8 cellular contexts compared by ENCODE assay signal in the genomic region with DNA sequence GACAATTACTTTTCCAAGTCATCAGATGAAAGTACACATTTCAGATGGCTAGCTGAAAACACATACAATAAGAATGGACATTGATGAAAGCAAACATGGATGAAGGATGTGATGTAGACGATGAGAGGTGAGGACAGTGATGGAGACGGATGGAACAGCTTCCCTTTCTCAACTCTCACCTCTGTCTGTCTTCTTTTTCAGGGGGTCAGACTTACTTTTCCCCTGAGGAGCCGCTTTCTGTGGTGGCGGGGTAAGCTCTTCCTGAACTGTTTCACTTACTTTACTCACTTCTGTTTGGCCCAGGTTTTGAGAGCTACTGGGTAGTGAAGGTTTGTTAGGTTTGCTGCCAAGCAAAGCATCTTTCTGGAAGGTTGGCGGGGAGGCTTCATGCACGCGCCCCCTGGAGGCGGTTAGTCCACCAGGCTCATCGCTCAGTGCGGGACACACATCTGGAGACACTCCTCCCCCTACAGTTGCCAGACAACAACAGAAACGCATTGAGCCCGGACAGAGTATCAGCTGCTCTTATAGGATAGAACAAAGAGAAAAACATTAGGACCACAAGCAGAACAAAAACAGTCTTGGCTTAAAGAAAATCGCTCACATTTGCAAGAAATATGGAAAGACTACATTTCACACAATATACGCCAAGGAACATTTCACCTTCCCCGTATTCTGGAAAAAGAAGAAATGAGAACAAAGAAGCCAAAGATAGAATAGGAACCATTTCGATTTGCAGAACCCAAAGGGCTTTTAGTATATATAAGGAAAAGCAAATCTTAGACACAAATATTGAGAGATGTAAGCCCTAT.
DNase-seq lines count a peak whose midpoint lies in the region; ATAC-seq and TF ChIP-seq lines count a peak whose summit lies in the region.

No MANE protein-coding gene starts in this region.

- no peak overlapping the region for H4K5ac ChIP-seq in IMR-90 (ENCODE audit: low read depth, low read length)

- no peaks in the 10 kb centered on the region for H4K20me1 ChIP-seq in IMR-90 (ENCODE audit: insufficient read depth, low read length)

- H3K27ac ChIP-seq in IMR-90 (ENCODE audit: insufficient read depth, low read length): no peak overlapping the region
- H3K27ac ChIP-seq in thoracic aorta: no peak overlapping the region

- TF ChIP-seq RAD21 in IMR-90 (IDR thresholded peaks at IDR 0.05; ENCODE audit: low read length): peak; percentile 68

- no peak overlapping the region for H2BK20ac ChIP-seq in IMR-90 (ENCODE audit: low read depth, low read length)

- in situ Hi-C loops in IMR-90 (cut with MboI; ENCODE audit: low sequenced_read_pairs): no loop called here

- TF ChIP-seq CTCF in IMR-90 (conservative IDR thresholded peaks at IDR 0.05; ENCODE audit: low read depth, low read length) (peak; percentile 83), omental fat pad (IDR thresholded peaks at IDR 0.05) (peak in 1 of 3 donors; percentile 79), thoracic aorta (IDR thresholded peaks at IDR 0.05) (peak; percentile 67)

- peak; percentile 89 for ATAC-seq in GM21515 (IDR thresholded peaks at IDR 0.05; ENCODE audit: unreplicated experiment)
- peak; percentile 100 for ATAC-seq in IMR-90 (ENCODE audit: low read depth)
- peak; percentile 93 for ATAC-seq in omental fat pad (ENCODE audit: low FRiP score)
- ATAC-seq in thoracic aorta (ENCODE audit: insufficient number of reproducible peaks, low FRiP score, low read depth): no peak

- no TSS peak for BruUV-seq in IMR-90 (replicated peaks; lab: Mats Ljungman, UMichigan)

- no peak overlapping the region for H3K4me3 ChIP-seq in IMR-90 (ENCODE audit: insufficient read depth, low read depth, low read length)
- no peak overlapping the region for H3K4me3 ChIP-seq in thoracic aorta

- H2AFZ ChIP-seq in IMR-90 (replicated peaks; ENCODE audit: low read length, poor library complexity): peak overlapping the region; percentile 71

- H3K4me1 ChIP-seq in IMR-90 (ENCODE audit: control insufficient read depth, insufficient read depth, low read length) (no peaks in the 10 kb centered on the region), thoracic aorta (ENCODE audit: control insufficient read depth in 1 of 2, low read depth in 2 of 2) (peaks cover 0 to 16% of the 10 kb centered on the region in 2 donors)

- DNase-seq in DMS114 treated with DMSO at 0.1 percent for 48 hours (lab: John Stamatoyannopoulos, UW; ENCODE audit: unreplicated experiment): peak; percentile 53
- peak; percentile 78 for DNase-seq in IMR-90
- peak; percentile 82 for DNase-seq in SIG-M5 treated with dmso at 0.1 percent for 504 hours (lab: John Stamatoyannopoulos, UW; ENCODE audit: unreplicated experiment)
- DNase-seq in activated gamma-delta T cell (lab: John Stamatoyannopoulos, UW): peak; percentile 39
- peak; percentile 79 for DNase-seq in foreskin melanocyte
- DNase-seq in omental fat pad (ENCODE audit: low spot score): peak; percentile 71
- DNase-seq in thoracic aorta (ENCODE audit: low spot score): peak; percentile 37

- peak overlapping the region; percentile 38; the same call in 1 of the 2 replicates for H2AK5ac ChIP-seq in IMR-90 (ENCODE audit: low read depth, low read length)

- no peak overlapping the region; the same call in 1 of the 2 replicates for H3K4me2 ChIP-seq in IMR-90 (ENCODE audit: low read depth, low read length)

- no peak overlapping the region for H3K9ac ChIP-seq in IMR-90 (ENCODE audit: low read depth, low read length)

- no peaks in the 10 kb centered on the region for H3K9me1 ChIP-seq in IMR-90 (ENCODE audit: insufficient read depth, low read length)

- H3K79me1 ChIP-seq in IMR-90 (ENCODE audit: low read depth in 1 of 2, low read length in 2 of 2): no peaks in the 10 kb centered on the region

- H3K9me3 ChIP-seq in IMR-90 (ENCODE audit: control insufficient read depth, insufficient read depth, low read length) (no peaks in the 10 kb centered on the region), thoracic aorta (no peaks in the 10 kb centered on the region)

- H2BK15ac ChIP-seq in IMR-90 (ENCODE audit: low read depth, low read length): no peak overlapping the region

- H4K8ac ChIP-seq in IMR-90 (ENCODE audit: low read depth in 2 of 2, low read length in 2 of 2): no peak overlapping the region

- no peak overlapping the region for H2BK5ac ChIP-seq in IMR-90 (ENCODE audit: low read depth, low read length, poor library complexity, severe bottlenecking)

- H3K4ac ChIP-seq in IMR-90 (ENCODE audit: low read depth, low read length): no peak overlapping the region

- no peak for TF ChIP-seq POLR2A in IMR-90 (IDR thresholded peaks at IDR 0.05; ENCODE audit: low read depth, low read length)

- no peak overlapping the region for H3K18ac ChIP-seq in IMR-90 (ENCODE audit: low read depth, low read length)

- H3K56ac ChIP-seq in IMR-90 (ENCODE audit: extremely low read depth, insufficient read depth, low read length): no peak overlapping the region

- H3K23ac ChIP-seq in IMR-90 (ENCODE audit: low read depth, low read length): 0 out of 2 replicates have a peak overlapping the region, but pooled peaks have one; percentile 66

- no peak overlapping the region for H3K14ac ChIP-seq in IMR-90 (replicated peaks; ENCODE audit: low read depth, low read length)

- dilution Hi-C loops in IMR-90 (cut with HindIII; ENCODE audit: low sequenced_read_pairs, unreplicated experiment): no loop called here

- H3K36me3 ChIP-seq in IMR-90 (ENCODE audit: control insufficient read depth, insufficient read depth, low read length): no peaks in the 10 kb centered on the region
- peaks cover 18% of the 10 kb centered on the region for H3K36me3 ChIP-seq in thoracic aorta

- POLR2A ChIA-PET in IMR-90 (lab: Charles Lee; ENCODE audit: unreplicated experiment): no interaction called here

- no peaks in the 10 kb centered on the region; the same call in 1 of the 2 replicates for H3K27me3 ChIP-seq in IMR-90 (ENCODE audit: control insufficient read depth, insufficient read depth, low read length)
- no peaks in the 10 kb centered on the region for H3K27me3 ChIP-seq in thoracic aorta (replicated peaks; ENCODE audit: insufficient read depth)

- no peak overlapping the region for H2BK120ac ChIP-seq in IMR-90 (ENCODE audit: low read depth, low read length)

- H4K91ac ChIP-seq in IMR-90 (ENCODE audit: insufficient read depth, low read depth, low read length): no peak overlapping the region

- H2AK9ac ChIP-seq in IMR-90 (replicated peaks; ENCODE audit: low read depth, low read length, poor library complexity): no peak overlapping the region

- no CpG with 5 or more reads among the region's 16 CpGs for WGBS in IMR-90 (ENCODE audit: extremely low coverage in 2 of 2, insufficient read length in 1 of 2), 2 experiments

- intact Hi-C loops in IMR-90 (cut with micrococcal nuclease): loop anchor here (1.0 to 5.0 kb wide), 3 partner anchors 116 to 197 kb away; a partner anchor contains a TSS

- CTCF ChIA-PET in IMR-90 (lab: Yijun Ruan, JAX): interaction anchor here (0.6 to 1.9 kb wide), 14 partner anchors 9 to 196 kb away, joined by 3 to 9 read pairs (median 3); no protein-coding TSS in a partner anchor

TF ChIP-seq in IMR-90, 13 proteins besides CTCF, POLR2A, EP300 and RAD21:
- TF ChIP-seq MAZ (IDR thresholded peaks at IDR 0.05; ENCODE audit: borderline replicate concordance, low read depth, low read length) (peak; percentile 30; the same call in 1 of the 2 replicates), SMC3 (IDR thresholded peaks at IDR 0.05; ENCODE audit: low read depth, low read length) (peak; percentile 81), CEBPB (IDR thresholded peaks at IDR 0.05; ENCODE audit: low read depth, low read length) (no peak)
